In the genomic region with DNA sequence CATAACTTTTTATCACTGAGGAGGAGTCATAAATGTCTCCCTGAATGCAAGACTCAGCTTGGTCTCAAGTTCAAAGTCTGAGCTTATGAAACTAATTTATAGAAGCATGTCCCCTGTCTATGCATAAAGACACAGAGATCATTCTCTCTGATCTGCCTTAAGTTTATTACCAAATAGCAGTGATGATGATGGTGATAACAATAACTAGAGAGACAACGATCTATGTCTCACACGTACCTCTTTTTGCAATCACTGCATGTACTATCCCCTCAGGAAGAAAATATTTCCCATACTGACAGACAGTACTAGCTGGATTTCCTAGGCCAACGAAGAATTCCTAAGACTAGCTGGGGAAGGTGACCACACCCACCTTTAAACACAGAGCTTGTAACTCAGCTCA, we compare ENCODE assay signal across 32 cellular contexts.
"Had no signal": no experiment of that assay in that cellular context is flagged by ENCODE, and none has a peak within 500 bp of the region (broad histone marks: within the 10 kb centered on the region; RNA-seq: fewer than 3 reads in every experiment).

No MANE protein-coding gene starts in this region.

- H3K36me3 ChIP-seq: adrenal gland, brain microvascular endothelial cell, breast epithelium had no signal

- H3K4me1 ChIP-seq: adrenal gland, body of pancreas, breast epithelium had no signal

- DNase-seq: activated B cell treated with CpG ODN at 0.5 μM for 24 hours; activated CD4-positive, alpha-beta memory T cell treated with anti-CD3 and anti-CD28 coated beads for 36 hours; activated CD4-positive, alpha-beta T cell treated with anti-CD3 and anti-CD28 coated beads for 4 hours; activated CD4-positive, alpha-beta T cell treated with anti-CD3 and anti-CD28 coated beads, Interleukin-2, amount 10 ng/mL, durations not matched to agents 24 days and 14 days; activated CD4-positive, alpha-beta T cell treated with anti-CD3 and anti-CD28 coated beads, Interleukin-2, amount 50 U/mL, for 1 hour; activated CD4-positive, alpha-beta T cell treated with anti-CD3 and anti-CD28 coated beads, Interleukin-2, amount 50 U/mL, for 4 hours; activated CD4-positive, CD25-positive, alpha-beta regulatory T cell treated with anti-CD3 and anti-CD28 coated beads, Interleukin-2, amount 50 U/mL, for 72 hours; activated CD8-positive, alpha-beta memory T cell treated with anti-CD3 and anti-CD28 coated beads, Interleukin-2, amount 50 U/mL, for 4 hours; activated CD8-positive, alpha-beta T cell treated with anti-CD3 and anti-CD28 coated beads for 36 hours; activated effector memory CD4-positive, alpha-beta T cell treated with anti-CD3 and anti-CD28 coated beads, Interleukin-2, amount 50 U/mL, for 16 hours; activated gamma-delta T cell treated with Interleukin-2 at 50 U/mL for 16 hours; activated naive CD4-positive, alpha-beta T cell; activated naive CD4-positive, alpha-beta T cell treated with anti-CD3 and anti-CD28 coated beads for 36 hours; activated naive CD4-positive, alpha-beta T cell treated with anti-CD3 and anti-CD28 coated beads, Interleukin-2, amount 50 U/mL, for 16 hours; activated naive CD8-positive, alpha-beta T cell treated with anti-CD3 and anti-CD28 coated beads for 36 hours; activated T-cell treated with anti-CD3 and anti-CD28 coated beads for 4 hours; activated T-cell treated with anti-CD3 and anti-CD28 coated beads, Interleukin-2, amount 50 U/mL, for 1 hour; activated T-cell treated with anti-CD3 and anti-CD28 coated beads, Interleukin-2, amount 50 U/mL, for 4 hours; activated T-cell treated with anti-CD3 and anti-CD28 coated beads, Interleukin-2, amount 50 U/mL, for 72 hours; adrenal gland; amniotic stem cell; aorta; body of pancreas; brain microvascular endothelial cell; central memory CD4-positive, alpha-beta T cell; T-helper 1 cell; T-helper 2 cell; T-helper 9 cell had no signal

- H3K4me3 ChIP-seq: adrenal gland, body of pancreas, breast epithelium had no signal

- FAIRE-seq: astrocyte, TTC549 had no signal

- H3K9me3 ChIP-seq: adrenal gland, body of pancreas, breast epithelium had no signal

- H3K27ac ChIP-seq: adrenal gland, body of pancreas, brain microvascular endothelial cell, breast epithelium, VCaP had no signal

- H3K27me3 ChIP-seq: adrenal gland, body of pancreas, brain microvascular endothelial cell, breast epithelium had no signal
